Comparison of ENCODE assay signal across 21 cellular contexts in genomic region chr14:88515499-88516221, GRCh38. TPM values are rescaled to one million over a fixed set of nuclear protein-coding genes. Genes with fewer than 3 reads are reported as not detected.
"Had no signal": no experiment of that assay in that cellular context is flagged by ENCODE, and none has a peak within 500 bp of the region (broad histone marks: within the 10 kb centered on the region; RNA-seq: fewer than 3 reads in every experiment).

No MANE protein-coding gene starts in this region.

- H3K9me3 ChIP-seq: gastroesophageal sphincter, heart right ventricle, psoas muscle, stomach, suprapubic skin, uterus had no signal

- H3K4me1 Mint-ChIP-seq: activated CD4-positive, alpha-beta T cell treated with anti-CD3 and anti-CD28 coated beads, Interleukin-2, amount 10 ng/mL, durations not matched to agents 24 days and 14 days; activated naive CD4-positive, alpha-beta T cell treated with anti-CD3 and anti-CD28 coated beads, Interleukin-2, amount 10 ng/mL, durations not matched to agents 7 days and 5 days; endodermal cell; naive B cell had no signal

- DNase-seq: activated CD4-positive, alpha-beta memory T cell treated with anti-CD3 and anti-CD28 coated beads, Interleukin-2, amount 10 ng/mL, durations not matched to agents 7 days and 5 days; activated CD4-positive, alpha-beta T cell treated with anti-CD3 and anti-CD28 coated beads, Interleukin-2, amount 10 ng/mL, durations not matched to agents 24 days and 14 days; activated effector memory CD4-positive, alpha-beta T cell treated with anti-CD3 and anti-CD28 coated beads, Interleukin-2, amount 50 U/mL, for 16 hours; activated naive CD4-positive, alpha-beta T cell treated with anti-CD3 and anti-CD28 coated beads, Interleukin-2, amount 10 ng/mL, durations not matched to agents 7 days and 5 days; cortex of kidney; endodermal cell; heart right ventricle; naive B cell; psoas muscle; small intestine; stimulated activated CD4-positive, alpha-beta T cell treated with anti-CD3 and anti-CD28 coated beads, Interleukin-2, amount 100 ng/mL, for 24 hours; stomach; trophoblast cell; uterus had no signal

- H3K27ac ChIP-seq: epithelial cell of prostate, gastroesophageal sphincter, psoas muscle, suprapubic skin, uterus had no signal

- ATAC-seq: activated CD4-positive, CD25-positive, alpha-beta regulatory T cell treated with anti-CD3 and anti-CD28 coated beads, Interleukin-2, amount 50 U/mL, for 24 hours; gastroesophageal sphincter; psoas muscle; sciatic nerve; stimulated activated effector memory CD8-positive, alpha-beta T cell treated with anti-CD3 and anti-CD28 coated beads, Interleukin-12 subunit alpha, Interleukin-12 subunit beta, amount 100 ng/mL, for 72 hours had no signal

- H3K36me3 Mint-ChIP-seq: activated naive CD4-positive, alpha-beta T cell treated with anti-CD3 and anti-CD28 coated beads, Interleukin-2, amount 10 ng/mL, durations not matched to agents 7 days and 5 days; naive B cell; stimulated activated effector memory CD8-positive, alpha-beta T cell treated with anti-CD3 and anti-CD28 coated beads, Interleukin-12 subunit alpha, Interleukin-12 subunit beta, amount 100 ng/mL, for 72 hours had no signal

- H3K4me3 Mint-ChIP-seq: activated CD4-positive, alpha-beta memory T cell treated with anti-CD3 and anti-CD28 coated beads, Interleukin-2, amount 10 ng/mL, durations not matched to agents 7 days and 5 days; activated CD4-positive, alpha-beta T cell treated with anti-CD3 and anti-CD28 coated beads, Interleukin-2, amount 10 ng/mL, durations not matched to agents 24 days and 14 days; activated naive CD4-positive, alpha-beta T cell treated with anti-CD3 and anti-CD28 coated beads, Interleukin-2, amount 10 ng/mL, durations not matched to agents 7 days and 5 days; endodermal cell; naive B cell; stimulated activated effector memory CD8-positive, alpha-beta T cell treated with anti-CD3 and anti-CD28 coated beads, Interleukin-12 subunit alpha, Interleukin-12 subunit beta, amount 100 ng/mL, for 72 hours had no signal

- H3K27ac Mint-ChIP-seq: activated CD4-positive, alpha-beta memory T cell treated with anti-CD3 and anti-CD28 coated beads, Interleukin-2, amount 10 ng/mL, durations not matched to agents 7 days and 5 days; activated CD4-positive, alpha-beta T cell treated with anti-CD3 and anti-CD28 coated beads, Interleukin-2, amount 10 ng/mL, durations not matched to agents 24 days and 14 days; activated naive CD4-positive, alpha-beta T cell treated with anti-CD3 and anti-CD28 coated beads, Interleukin-2, amount 10 ng/mL, durations not matched to agents 7 days and 5 days; endodermal cell; naive B cell; stimulated activated effector memory CD8-positive, alpha-beta T cell treated with anti-CD3 and anti-CD28 coated beads, Interleukin-12 subunit alpha, Interleukin-12 subunit beta, amount 100 ng/mL, for 72 hours had no signal

- H3K4me1 ChIP-seq: psoas muscle, suprapubic skin, uterus had no signal

- H3K4me3 ChIP-seq: gastroesophageal sphincter, heart right ventricle, psoas muscle, stomach, suprapubic skin, uterus had no signal

- H3K36me3 ChIP-seq: uterus had no signal

- H3K9me3 Mint-ChIP-seq: activated CD4-positive, alpha-beta memory T cell treated with anti-CD3 and anti-CD28 coated beads, Interleukin-2, amount 10 ng/mL, durations not matched to agents 7 days and 5 days; activated CD4-positive, alpha-beta T cell treated with anti-CD3 and anti-CD28 coated beads, Interleukin-2, amount 10 ng/mL, durations not matched to agents 24 days and 14 days; activated naive CD4-positive, alpha-beta T cell treated with anti-CD3 and anti-CD28 coated beads, Interleukin-2, amount 10 ng/mL, durations not matched to agents 7 days and 5 days; endodermal cell; naive B cell; stimulated activated effector memory CD8-positive, alpha-beta T cell treated with anti-CD3 and anti-CD28 coated beads, Interleukin-12 subunit alpha, Interleukin-12 subunit beta, amount 100 ng/mL, for 72 hours had no signal

- H3K27me3 ChIP-seq: gastroesophageal sphincter, heart right ventricle, stomach, suprapubic skin, uterus had no signal

RNA-seq across cellular contexts. Expression of gene PTPN21, which starts 39.1 kb away (rescaled TPM):
- total RNA-seq: activated CD4-positive, alpha-beta memory T cell treated with anti-CD3 and anti-CD28 coated beads, Interleukin-2, amount 10 ng/mL, durations not matched to agents 7 days and 5 days; mononuclear cell had no signal
